Comparison of ENCODE assay signal across 12 cellular contexts in genomic region chr19:54624825-54625747, GRCh38. TPM values are rescaled to one million over a fixed set of nuclear protein-coding genes. Genes with fewer than 3 reads are reported as not detected.
A peak's percentile ranks its signal among the peaks of the same experiment; 100 is the strongest.
DNase-seq lines count a peak whose midpoint lies in the region; ATAC-seq, FAIRE-seq and TF ChIP-seq lines count a peak whose summit lies in the region.
"Not testable (repeated sequence)": the region's sequence is repeated elsewhere in the genome, so short reads cannot be mapped to it uniquely, and the experiment has no call there.
"Had no signal": no experiment of that assay in that cellular context is flagged by ENCODE, and none has a peak within 500 bp of the region (broad histone marks: within the 10 kb centered on the region; RNA-seq: fewer than 3 reads in every experiment).

No MANE protein-coding gene starts in this region.

- not testable (repeated sequence) for H3K9me3 Mint-ChIP-seq in central memory CD8-positive, alpha-beta T cell; stimulated activated memory B cell treated with anti-CD40 and anti-IgM and Interleukin-4, amounts not matched to agents 10 μg/mL and 1 μg/mL and 100 μg/mL, for 72 hours

- H3K36me3 Mint-ChIP-seq in central memory CD8-positive, alpha-beta T cell (ENCODE audit: insufficient read depth), result not testable (repeated sequence)
- peaks cover 50% of the 10 kb centered on the region for H3K36me3 Mint-ChIP-seq in stimulated activated memory B cell treated with anti-CD40 and anti-IgM and Interleukin-4, amounts not matched to agents 10 μg/mL and 1 μg/mL and 100 μg/mL, for 72 hours

- WGBS in A549 (ENCODE audit: missing lambda C conversion rate), result 16% methylated on average over 13 of the region's 17 CpGs

- ATAC-seq in A549 (peak; percentile 22 to 32; a peak in 2 of 6 replicates), GM18868 (IDR thresholded peaks at IDR 0.05; ENCODE audit: unreplicated experiment) (peak; percentile 44), HG03175 (IDR thresholded peaks at IDR 0.05; ENCODE audit: unreplicated experiment) (peak; percentile 49), mucosa of descending colon (peak; percentile 77)
- ATAC-seq in central memory CD8-positive, alpha-beta T cell (replicated peaks; ENCODE audit: extremely low read depth, poor library complexity, severe bottlenecking), result peak; percentile 87
- ATAC-seq in stimulated activated memory B cell treated with anti-CD40 and anti-IgM and Interleukin-4, amounts not matched to agents 10 μg/mL and 1 μg/mL and 100 μg/mL, for 72 hours, result peak; percentile 91

- DNase-seq in A549 (ENCODE audit: low read depth in 1 of 2, low spot score in 1 of 2); GM12864 (ENCODE audit: low read depth); central memory CD8-positive, alpha-beta T cell (ENCODE audit: low spot score in 2 of 2); mucosa of descending colon: not testable (repeated sequence)
- DNase-seq in RPMI8226, result peak; percentile 64

- H3K4me1 Mint-ChIP-seq in central memory CD8-positive, alpha-beta T cell, result peaks cover 33% of the 10 kb centered on the region
- peaks cover 92% of the 10 kb centered on the region for H3K4me1 Mint-ChIP-seq in stimulated activated memory B cell treated with anti-CD40 and anti-IgM and Interleukin-4, amounts not matched to agents 10 μg/mL and 1 μg/mL and 100 μg/mL, for 72 hours

- not testable (repeated sequence) for TF ChIP-seq EP300 in A549 (IDR thresholded peaks at IDR 0.05)

- CTCF ChIA-PET in A549 (lab: Yijun Ruan, JAX), result not testable (repeated sequence)

- not testable (repeated sequence) for H3K9me3 ChIP-seq in A549, mucosa of descending colon

- H3K4me2 ChIP-seq in A549, result not testable (repeated sequence)

- not testable (repeated sequence) for H3K27ac ChIP-seq in A549

- TF ChIP-seq POLR2A in A549 (IDR thresholded peaks at IDR 0.05; ENCODE audit: low read length), result not testable (repeated sequence)

- not testable (repeated sequence) for H3K4me1 ChIP-seq in A549; mucosa of descending colon (ENCODE audit: low read depth)

- H3K27ac Mint-ChIP-seq in central memory CD8-positive, alpha-beta T cell (ENCODE audit: low read depth), result peak overlapping the region; percentile 83
- H3K27ac Mint-ChIP-seq in stimulated activated memory B cell treated with anti-CD40 and anti-IgM and Interleukin-4, amounts not matched to agents 10 μg/mL and 1 μg/mL and 100 μg/mL, for 72 hours, result peak overlapping the region; percentile 84

- TF ChIP-seq CTCF in A549 (IDR thresholded peaks at IDR 0.05); GM12864 (IDR thresholded peaks at IDR 0.05; ENCODE audit: low read depth, low read length, missing control alignments); mucosa of descending colon (IDR thresholded peaks at IDR 0.05): not testable (repeated sequence)

- not testable (repeated sequence) for TF ChIP-seq RAD21 in A549 (conservative IDR thresholded peaks at IDR 0.05 in 1 of 2, IDR thresholded peaks at IDR 0.05 in 1 of 2)

- not testable (repeated sequence) for FAIRE-seq in A549 (lab: Jason Lieb, UNC)

- H3K4me3 ChIP-seq in A549, mucosa of descending colon: not testable (repeated sequence)
- H3K4me3 ChIP-seq in GM12864 (ENCODE audit: low read depth, low read length), result peak overlapping the region; percentile 46

- intact Hi-C loops in mucosa of descending colon (cut with DNase I, micrococcal nuclease), result not testable (repeated sequence)

- peaks cover 41% of the 10 kb centered on the region for H3K27me3 Mint-ChIP-seq in central memory CD8-positive, alpha-beta T cell
- H3K27me3 Mint-ChIP-seq in stimulated activated memory B cell treated with anti-CD40 and anti-IgM and Interleukin-4, amounts not matched to agents 10 μg/mL and 1 μg/mL and 100 μg/mL, for 72 hours, result not testable (repeated sequence)

- not testable (repeated sequence) for H3K36me3 ChIP-seq in mucosa of descending colon (ENCODE audit: low read depth)

- peak overlapping the region; percentile 64 for H3K4me3 Mint-ChIP-seq in central memory CD8-positive, alpha-beta T cell
- peak overlapping the region; percentile 92 for H3K4me3 Mint-ChIP-seq in stimulated activated memory B cell treated with anti-CD40 and anti-IgM and Interleukin-4, amounts not matched to agents 10 μg/mL and 1 μg/mL and 100 μg/mL, for 72 hours

- POLR2A ChIA-PET in A549 (lab: Yijun Ruan, JAX), result not testable (repeated sequence)

RNA-seq across cellular contexts. Expression of gene LILRB1, which starts 5.2 kb away (rescaled TPM):
- polyA plus RNA-seq in A549 (2011; rRNA removed) (not detected in 2 replicates), A549 (2017; fragmentation: RNase III; extraction: RNeasy Plus Mini Kit Qiagen cat#74134 plus additional on column Dnase treatment) (not detected in 3 replicates)
- polyA plus RNA-seq in A549 (2012; cell fraction: cytosol; rRNA removed), result not detected in 2 replicates
- polyA plus RNA-seq in A549 (2012; cell fraction: nucleus; rRNA removed), result not detected in 2 replicates
- polyA minus RNA-seq in A549 (2011; rRNA and poly(A)+ RNA removed), result not detected in 2 replicates
- 10 to 100 TPM in 1 of 3 donors, 1 to 10 TPM in 2; 2.6 to 10.7 (median 4.9) TPM for total RNA-seq in mucosa of descending colon
- total RNA-seq: H7, HFFc6, PC-3 had no signal
- polyA plus RNA-seq: AG04450 had no signal

RNA-seq across cellular contexts. Expression of gene LILRA1, which starts 31.7 kb away (rescaled TPM):
- not detected in 2 replicates for polyA plus RNA-seq in A549 (2011; rRNA removed)
- not detected in 2 replicates for polyA plus RNA-seq in A549 (2012; cell fraction: cytosol; rRNA removed)
- not detected in 2 replicates for polyA plus RNA-seq in A549 (2012; cell fraction: nucleus; rRNA removed)
- polyA plus RNA-seq in A549 (2017; fragmentation: RNase III; extraction: RNeasy Plus Mini Kit Qiagen cat#74134 plus additional on column Dnase treatment), result not detected in 3 replicates
- polyA minus RNA-seq in A549 (2011; rRNA and poly(A)+ RNA removed), result not detected in 2 replicates
- total RNA-seq in mucosa of descending colon, result 1 to 10 TPM in 1 of 3 donors, under 1 TPM in 2; 0.49 to 2.4 (median 0.76) TPM
- total RNA-seq: H7, HFFc6, PC-3 had no signal
- polyA plus RNA-seq: AG04450 had no signal

RNA-seq across cellular contexts. Expression of gene LILRB4, which starts 37.7 kb away (rescaled TPM):
- polyA plus RNA-seq in A549 (2011; rRNA removed), result not detected in 2 replicates
- polyA plus RNA-seq in A549 (2012; cell fraction: cytosol; rRNA removed), result not detected in 2 replicates
- polyA plus RNA-seq in A549 (2012; cell fraction: nucleus; rRNA removed), result not detected in 2 replicates
- polyA plus RNA-seq in A549 (2017; fragmentation: RNase III; extraction: RNeasy Plus Mini Kit Qiagen cat#74134 plus additional on column Dnase treatment), result not detected in 3 replicates
- polyA minus RNA-seq in A549 (2011; rRNA and poly(A)+ RNA removed), result not detected in 2 replicates
- total RNA-seq in mucosa of descending colon, result 1 to 10 TPM; 3.0 to 8.7 (median 6.4) TPM
- total RNA-seq: H7, HFFc6, PC-3 had no signal

RNA-seq across cellular contexts. Expression of gene LILRA2, which starts 51.5 kb away (rescaled TPM):
- polyA plus RNA-seq in A549 (2011; rRNA removed) (not detected in 2 replicates), A549 (2017; fragmentation: RNase III; extraction: RNeasy Plus Mini Kit Qiagen cat#74134 plus additional on column Dnase treatment) (not detected in 3 replicates)
- not detected in 2 replicates for polyA plus RNA-seq in A549 (2012; cell fraction: cytosol; rRNA removed)
- polyA plus RNA-seq in A549 (2012; cell fraction: nucleus; rRNA removed), result not detected in 2 replicates
- not detected in 2 replicates for polyA minus RNA-seq in A549 (2011; rRNA and poly(A)+ RNA removed)
- total RNA-seq in mucosa of descending colon, result 1 to 10 TPM in 2 of 3 donors, under 1 TPM in 1; 0.20 to 4.9 (median 2.6) TPM
- total RNA-seq: H7, HFFc6, PC-3 had no signal
- polyA plus RNA-seq: AG04450 had no signal

Comparison
In these comparisons a context has a peak if more than half of its experiments do, and no peak if none do; other contexts are left out.
1. ATAC-seq: peak in every context shown above with its lines; median percentile 91 in stimulated activated memory B cell treated with anti-CD40 and anti-IgM and Interleukin-4, amounts not matched to agents 10 μg/mL and 1 μg/mL and 100 μg/mL, for 72 hours; 87 in central memory CD8-positive, alpha-beta T cell; 77 in mucosa of descending colon; 49 in HG03175; 44 in GM18868; 27 in A549.